ENCODE assay signal across 1 cellular context in genomic region chr7:76259124-76260086, GRCh38.
TF ChIP-seq lines count a peak whose summit lies in the region.

No MANE protein-coding gene starts in this region.

TF ChIP-seq in HepG2, 621 proteins besides CTCF, POLR2A, EP300 and RAD21 (continued from another document):
- TF ChIP-seq HINFP (CRISPR knock-in tag; IDR thresholded peaks at IDR 0.05; ENCODE audit: low read depth) (no peak), RBM39 (IDR thresholded peaks at IDR 0.05; ENCODE audit: low read depth, low read length, poor library complexity, severe bottlenecking) (peak; percentile 47), ZBTB7A (CRISPR knock-in tag; IDR thresholded peaks at IDR 0.05) (0 out of 2 replicates have a peak, but pooled peaks have one; percentile 26), ZNF280B (CRISPR knock-in tag; IDR thresholded peaks at IDR 0.05; ENCODE audit: borderline replicate concordance) (no peak), MEIS2 (CRISPR knock-in tag; IDR thresholded peaks at IDR 0.05) (0 out of 2 replicates have a peak, but pooled peaks have one; percentile 18), ATRX (CRISPR knock-in tag; IDR thresholded peaks at IDR 0.05; ENCODE audit: borderline replicate concordance) (no peak), HNRNPLL (IDR thresholded peaks at IDR 0.05; ENCODE audit: low read depth, low read length, poor library complexity, severe bottlenecking) (peak; percentile 11), ZFP36L2 (CRISPR knock-in tag; IDR thresholded peaks at IDR 0.05) (no peak), ZFX (CRISPR knock-in tag; IDR thresholded peaks at IDR 0.05; ENCODE audit: low read depth) (peak; percentile 30; the same call in 1 of the 2 replicates), HNRNPK (IDR thresholded peaks at IDR 0.05; ENCODE audit: low read depth, low read length, poor library complexity, severe bottlenecking) (peak; percentile 63), KLF16 (CRISPR knock-in tag; IDR thresholded peaks at IDR 0.05) (no peak), ZNF567 (CRISPR knock-in tag; IDR thresholded peaks at IDR 0.05; ENCODE audit: borderline replicate concordance) (no peak), SP4 (CRISPR knock-in tag; IDR thresholded peaks at IDR 0.05) (0 out of 2 replicates have a peak, but pooled peaks have one; percentile 28), ZNF704 (CRISPR knock-in tag; IDR thresholded peaks at IDR 0.05; ENCODE audit: borderline replicate concordance) (no peak), ZNF430 (CRISPR knock-in tag; IDR thresholded peaks at IDR 0.05) (no peak), ATF2 (CRISPR knock-in tag; IDR thresholded peaks at IDR 0.05) (no peak)
